ENCODE assay signal across 1 cellular context in the genomic region with DNA sequence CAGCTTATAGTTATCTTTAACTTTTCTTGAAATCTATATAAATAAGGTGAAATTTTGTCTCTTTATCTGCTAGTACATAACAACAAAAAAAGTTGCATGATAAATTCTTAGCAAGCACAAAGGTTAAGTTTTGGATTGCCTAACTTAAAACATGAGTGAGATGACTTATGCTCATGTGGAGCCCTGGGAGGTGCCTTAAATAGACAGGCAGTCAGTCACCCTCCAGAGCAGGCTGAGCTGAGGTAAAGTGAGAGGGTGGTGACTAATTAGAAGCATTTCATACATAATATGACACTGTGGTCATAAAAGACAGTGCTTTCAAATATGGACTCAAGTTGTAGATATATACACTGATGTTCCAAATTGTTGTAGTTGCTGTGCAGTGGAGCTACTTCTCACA.
TF ChIP-seq lines count a peak whose summit lies in the region.

No MANE protein-coding gene starts in this region.

TF ChIP-seq in GM12878, 131 proteins besides CTCF, POLR2A, EP300 and RAD21 (continued from another document):
- TF ChIP-seq MYB (IDR thresholded peaks at IDR 0.05; ENCODE audit: borderline replicate concordance, low read depth, low read length) (no peak), NFIC (IDR thresholded peaks at IDR 0.05; ENCODE audit: low read depth, low read length) (no peak), TARDBP (IDR thresholded peaks at IDR 0.05; ENCODE audit: borderline replicate concordance) (no peak), MYC (IDR thresholded peaks at IDR 0.05; ENCODE audit: insufficient read depth, insufficient read length, insufficient replicate concordance, low read length, severe bottlenecking) (no peak), ZNF274 (IDR thresholded peaks at IDR 0.05; ENCODE audit: insufficient read depth, insufficient read length) (no peak)
- TF ChIP-seq, protein P1, sequence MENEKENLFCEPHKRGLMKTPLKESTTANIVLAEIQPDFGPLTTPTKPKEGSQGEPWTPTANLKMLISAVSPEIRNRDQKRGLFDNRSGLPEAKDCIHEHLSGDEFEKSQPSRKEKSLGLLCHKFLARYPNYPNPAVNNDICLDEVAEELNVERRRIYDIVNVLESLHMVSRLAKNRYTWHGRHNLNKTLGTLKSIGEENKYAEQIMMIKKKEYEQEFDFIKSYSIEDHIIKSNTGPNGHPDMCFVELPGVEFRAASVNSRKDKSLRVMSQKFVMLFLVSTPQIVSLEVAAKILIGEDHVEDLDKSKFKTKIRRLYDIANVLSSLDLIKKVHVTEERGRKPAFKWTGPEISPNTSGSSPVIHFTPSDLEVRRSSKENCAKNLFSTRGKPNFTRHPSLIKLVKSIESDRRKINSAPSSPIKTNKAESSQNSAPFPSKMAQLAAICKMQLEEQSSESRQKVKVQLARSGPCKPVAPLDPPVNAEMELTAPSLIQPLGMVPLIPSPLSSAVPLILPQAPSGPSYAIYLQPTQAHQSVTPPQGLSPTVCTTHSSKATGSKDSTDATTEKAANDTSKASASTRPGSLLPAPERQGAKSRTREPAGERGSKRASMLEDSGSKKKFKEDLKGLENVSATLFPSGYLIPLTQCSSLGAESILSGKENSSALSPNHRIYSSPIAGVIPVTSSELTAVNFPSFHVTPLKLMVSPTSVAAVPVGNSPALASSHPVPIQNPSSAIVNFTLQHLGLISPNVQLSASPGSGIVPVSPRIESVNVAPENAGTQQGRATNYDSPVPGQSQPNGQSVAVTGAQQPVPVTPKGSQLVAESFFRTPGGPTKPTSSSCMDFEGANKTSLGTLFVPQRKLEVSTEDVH (IDR thresholded peaks at IDR 0.05; ENCODE audit: low read depth, partially characterized antibody) = no peak
TF ChIP-seq in GM12878: peak in this region for 0.
